Comparison of ENCODE assay signal across 1 cellular context in the genomic region with DNA sequence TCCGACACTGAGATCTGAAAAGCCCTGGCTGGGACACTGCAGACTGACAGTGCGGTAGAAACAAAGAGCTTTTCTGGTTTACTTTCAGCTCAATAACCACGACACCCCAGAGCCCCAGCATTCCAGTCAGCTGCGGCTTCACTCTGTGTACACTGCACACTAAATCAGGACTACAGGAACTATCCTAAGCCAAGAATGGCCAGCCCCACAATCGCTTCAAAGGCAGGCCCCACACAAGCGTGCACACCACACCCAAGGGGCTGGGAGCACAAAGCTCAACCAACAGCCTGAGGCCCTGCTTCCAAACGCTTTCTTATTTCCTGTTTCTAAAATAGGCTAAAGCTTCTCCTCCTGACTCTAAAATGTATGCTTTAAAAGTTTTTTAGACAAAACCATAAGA.
A peak's percentile ranks its signal among the peaks of the same experiment; 100 is the strongest.
TF ChIP-seq lines count a peak whose summit lies in the region.

No MANE protein-coding gene starts in this region.

TF ChIP-seq in HepG2, 621 proteins besides CTCF, POLR2A, EP300 and RAD21 (continued from another document and continues in another):
- TF ChIP-seq, protein P1, sequence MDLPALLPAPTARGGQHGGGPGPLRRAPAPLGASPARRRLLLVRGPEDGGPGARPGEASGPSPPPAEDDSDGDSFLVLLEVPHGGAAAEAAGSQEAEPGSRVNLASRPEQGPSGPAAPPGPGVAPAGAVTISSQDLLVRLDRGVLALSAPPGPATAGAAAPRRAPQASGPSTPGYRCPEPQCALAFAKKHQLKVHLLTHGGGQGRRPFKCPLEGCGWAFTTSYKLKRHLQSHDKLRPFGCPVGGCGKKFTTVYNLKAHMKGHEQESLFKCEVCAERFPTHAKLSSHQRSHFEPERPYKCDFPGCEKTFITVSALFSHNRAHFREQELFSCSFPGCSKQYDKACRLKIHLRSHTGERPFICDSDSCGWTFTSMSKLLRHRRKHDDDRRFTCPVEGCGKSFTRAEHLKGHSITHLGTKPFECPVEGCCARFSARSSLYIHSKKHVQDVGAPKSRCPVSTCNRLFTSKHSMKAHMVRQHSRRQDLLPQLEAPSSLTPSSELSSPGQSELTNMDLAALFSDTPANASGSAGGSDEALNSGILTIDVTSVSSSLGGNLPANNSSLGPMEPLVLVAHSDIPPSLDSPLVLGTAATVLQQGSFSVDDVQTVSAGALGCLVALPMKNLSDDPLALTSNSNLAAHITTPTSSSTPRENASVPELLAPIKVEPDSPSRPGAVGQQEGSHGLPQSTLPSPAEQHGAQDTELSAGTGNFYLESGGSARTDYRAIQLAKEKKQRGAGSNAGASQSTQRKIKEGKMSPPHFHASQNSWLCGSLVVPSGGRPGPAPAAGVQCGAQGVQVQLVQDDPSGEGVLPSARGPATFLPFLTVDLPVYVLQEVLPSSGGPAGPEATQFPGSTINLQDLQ (CRISPR knock-in tag; IDR thresholded peaks at IDR 0.05): no peak
- TF ChIP-seq TOPORS (CRISPR knock-in tag; IDR thresholded peaks at IDR 0.05) (no peak), MEIS1 (CRISPR knock-in tag; IDR thresholded peaks at IDR 0.05; ENCODE audit: borderline replicate concordance) (no peak), PCBP2 (optimal IDR thresholded peaks at IDR 0.05; ENCODE audit: low read depth, low read length, poor library complexity, severe bottlenecking) (no peak), ZNF205 (CRISPR knock-in tag; IDR thresholded peaks at IDR 0.05) (no peak), MIER2 (CRISPR knock-in tag; IDR thresholded peaks at IDR 0.05) (0 out of 2 replicates have a peak, but pooled peaks have one; percentile 16), SMAD1 (CRISPR knock-in tag; IDR thresholded peaks at IDR 0.05; ENCODE audit: borderline replicate concordance, low read depth) (no peak), ZNF501 (CRISPR knock-in tag; IDR thresholded peaks at IDR 0.05) (peak; percentile 52; the same call in 1 of the 2 replicates), EEA1 (CRISPR knock-in tag; IDR thresholded peaks at IDR 0.05; ENCODE audit: borderline replicate concordance) (no peak), ZFP62 (CRISPR knock-in tag; IDR thresholded peaks at IDR 0.05) (no peak), ZNF383 (CRISPR knock-in tag; IDR thresholded peaks at IDR 0.05; ENCODE audit: borderline replicate concordance) (no peak), PITX1 (CRISPR knock-in tag; IDR thresholded peaks at IDR 0.05) (peak; percentile 86), ZNF891 (CRISPR knock-in tag; IDR thresholded peaks at IDR 0.05) (no peak), ZMYM4 (CRISPR knock-in tag; IDR thresholded peaks at IDR 0.05) (peak; percentile 31; the same call in 1 of the 2 replicates), ZNF777 (CRISPR knock-in tag; IDR thresholded peaks at IDR 0.05) (no peak), DNMT3B (CRISPR knock-in tag; conservative IDR thresholded peaks at IDR 0.05) (no peak), ZNF556 (CRISPR knock-in tag; IDR thresholded peaks at IDR 0.05; ENCODE audit: borderline replicate concordance) (no peak), MLLT10 (CRISPR knock-in tag; IDR thresholded peaks at IDR 0.05) (no peak), RELA (CRISPR knock-in tag; IDR thresholded peaks at IDR 0.05) (no peak), SMAD3 (CRISPR knock-in tag; IDR thresholded peaks at IDR 0.05) (no peak), TMF1 (CRISPR knock-in tag; IDR thresholded peaks at IDR 0.05; ENCODE audit: low read depth) (no peak), HMGA1 (CRISPR knock-in tag; conservative IDR thresholded peaks at IDR 0.05) (no peak), ATF7-NPFF (CRISPR knock-in tag; IDR thresholded peaks at IDR 0.05; ENCODE audit: low read depth) (no peak), NFE2L2 (IDR thresholded peaks at IDR 0.05; ENCODE audit: low read length) (no peak), ZNF558 (CRISPR knock-in tag; IDR thresholded peaks at IDR 0.05; ENCODE audit: borderline replicate concordance) (no peak), NFIB (CRISPR knock-in tag; IDR thresholded peaks at IDR 0.05; ENCODE audit: borderline replicate concordance) (no peak), MYC (CRISPR knock-in tag; IDR thresholded peaks at IDR 0.05; ENCODE audit: borderline replicate concordance) (no peak; the same call in 1 of the 2 replicates), ZNF816 (CRISPR knock-in tag; IDR thresholded peaks at IDR 0.05; ENCODE audit: borderline replicate concordance) (no peak), KDM6A (CRISPR knock-in tag; IDR thresholded peaks at IDR 0.05; ENCODE audit: low read depth) (no peak), ZNF773 (CRISPR knock-in tag; IDR thresholded peaks at IDR 0.05; ENCODE audit: borderline replicate concordance) (no peak)
- TF ChIP-seq, protein P2, sequence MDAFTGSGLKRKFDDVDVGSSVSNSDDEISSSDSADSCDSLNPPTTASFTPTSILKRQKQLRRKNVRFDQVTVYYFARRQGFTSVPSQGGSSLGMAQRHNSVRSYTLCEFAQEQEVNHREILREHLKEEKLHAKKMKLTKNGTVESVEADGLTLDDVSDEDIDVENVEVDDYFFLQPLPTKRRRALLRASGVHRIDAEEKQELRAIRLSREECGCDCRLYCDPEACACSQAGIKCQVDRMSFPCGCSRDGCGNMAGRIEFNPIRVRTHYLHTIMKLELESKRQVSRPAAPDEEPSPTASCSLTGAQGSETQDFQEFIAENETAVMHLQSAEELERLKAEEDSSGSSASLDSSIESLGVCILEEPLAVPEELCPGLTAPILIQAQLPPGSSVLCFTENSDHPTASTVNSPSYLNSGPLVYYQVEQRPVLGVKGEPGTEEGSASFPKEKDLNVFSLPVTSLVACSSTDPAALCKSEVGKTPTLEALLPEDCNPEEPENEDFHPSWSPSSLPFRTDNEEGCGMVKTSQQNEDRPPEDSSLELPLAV (CRISPR knock-in tag; conservative IDR thresholded peaks at IDR 0.05; ENCODE audit: low read depth): no peak
- TF ChIP-seq, protein P3, sequence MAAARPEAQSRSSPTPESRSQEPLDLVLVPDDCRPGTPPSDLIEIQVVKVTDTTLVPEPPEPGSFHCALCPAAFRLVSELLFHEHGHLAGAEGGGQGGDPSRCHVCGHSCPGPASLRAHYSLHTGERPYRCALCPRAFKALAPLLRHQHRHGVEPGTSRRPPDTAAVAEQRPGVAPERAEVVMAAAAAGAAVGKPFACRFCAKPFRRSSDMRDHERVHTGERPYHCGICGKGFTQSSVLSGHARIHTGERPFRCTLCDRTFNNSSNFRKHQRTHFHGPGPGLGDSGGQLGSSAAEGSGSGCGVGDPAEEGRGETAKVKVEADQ (CRISPR knock-in tag; IDR thresholded peaks at IDR 0.05; ENCODE audit: borderline replicate concordance): no peak
- TF ChIP-seq, protein P4, sequence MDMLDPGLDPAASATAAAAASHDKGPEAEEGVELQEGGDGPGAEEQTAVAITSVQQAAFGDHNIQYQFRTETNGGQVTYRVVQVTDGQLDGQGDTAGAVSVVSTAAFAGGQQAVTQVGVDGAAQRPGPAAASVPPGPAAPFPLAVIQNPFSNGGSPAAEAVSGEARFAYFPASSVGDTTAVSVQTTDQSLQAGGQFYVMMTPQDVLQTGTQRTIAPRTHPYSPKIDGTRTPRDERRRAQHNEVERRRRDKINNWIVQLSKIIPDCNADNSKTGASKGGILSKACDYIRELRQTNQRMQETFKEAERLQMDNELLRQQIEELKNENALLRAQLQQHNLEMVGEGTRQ (IDR thresholded peaks at IDR 0.05; ENCODE audit: low read depth, low read length): no peak
- TF ChIP-seq, protein P4 (CRISPR knock-in tag; IDR thresholded peaks at IDR 0.05; ENCODE audit: borderline replicate concordance): no peak
- TF ChIP-seq, protein P5, sequence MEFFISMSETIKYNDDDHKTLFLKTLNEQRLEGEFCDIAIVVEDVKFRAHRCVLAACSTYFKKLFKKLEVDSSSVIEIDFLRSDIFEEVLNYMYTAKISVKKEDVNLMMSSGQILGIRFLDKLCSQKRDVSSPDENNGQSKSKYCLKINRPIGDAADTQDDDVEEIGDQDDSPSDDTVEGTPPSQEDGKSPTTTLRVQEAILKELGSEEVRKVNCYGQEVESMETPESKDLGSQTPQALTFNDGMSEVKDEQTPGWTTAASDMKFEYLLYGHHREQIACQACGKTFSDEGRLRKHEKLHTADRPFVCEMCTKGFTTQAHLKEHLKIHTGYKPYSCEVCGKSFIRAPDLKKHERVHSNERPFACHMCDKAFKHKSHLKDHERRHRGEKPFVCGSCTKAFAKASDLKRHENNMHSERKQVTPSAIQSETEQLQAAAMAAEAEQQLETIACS (CRISPR knock-in tag; IDR thresholded peaks at IDR 0.05): no peak
- TF ChIP-seq, protein P6, sequence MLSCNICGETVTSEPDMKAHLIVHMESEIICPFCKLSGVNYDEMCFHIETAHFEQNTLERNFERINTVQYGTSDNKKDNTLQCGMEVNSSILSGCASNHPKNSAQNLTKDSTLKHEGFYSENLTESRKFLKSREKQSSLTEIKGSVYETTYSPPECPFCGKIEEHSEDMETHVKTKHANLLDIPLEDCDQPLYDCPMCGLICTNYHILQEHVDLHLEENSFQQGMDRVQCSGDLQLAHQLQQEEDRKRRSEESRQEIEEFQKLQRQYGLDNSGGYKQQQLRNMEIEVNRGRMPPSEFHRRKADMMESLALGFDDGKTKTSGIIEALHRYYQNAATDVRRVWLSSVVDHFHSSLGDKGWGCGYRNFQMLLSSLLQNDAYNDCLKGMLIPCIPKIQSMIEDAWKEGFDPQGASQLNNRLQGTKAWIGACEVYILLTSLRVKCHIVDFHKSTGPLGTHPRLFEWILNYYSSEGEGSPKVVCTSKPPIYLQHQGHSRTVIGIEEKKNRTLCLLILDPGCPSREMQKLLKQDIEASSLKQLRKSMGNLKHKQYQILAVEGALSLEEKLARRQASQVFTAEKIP (CRISPR knock-in tag; IDR thresholded peaks at IDR 0.05; ENCODE audit: borderline replicate concordance): no peak
- TF ChIP-seq, protein P7, sequence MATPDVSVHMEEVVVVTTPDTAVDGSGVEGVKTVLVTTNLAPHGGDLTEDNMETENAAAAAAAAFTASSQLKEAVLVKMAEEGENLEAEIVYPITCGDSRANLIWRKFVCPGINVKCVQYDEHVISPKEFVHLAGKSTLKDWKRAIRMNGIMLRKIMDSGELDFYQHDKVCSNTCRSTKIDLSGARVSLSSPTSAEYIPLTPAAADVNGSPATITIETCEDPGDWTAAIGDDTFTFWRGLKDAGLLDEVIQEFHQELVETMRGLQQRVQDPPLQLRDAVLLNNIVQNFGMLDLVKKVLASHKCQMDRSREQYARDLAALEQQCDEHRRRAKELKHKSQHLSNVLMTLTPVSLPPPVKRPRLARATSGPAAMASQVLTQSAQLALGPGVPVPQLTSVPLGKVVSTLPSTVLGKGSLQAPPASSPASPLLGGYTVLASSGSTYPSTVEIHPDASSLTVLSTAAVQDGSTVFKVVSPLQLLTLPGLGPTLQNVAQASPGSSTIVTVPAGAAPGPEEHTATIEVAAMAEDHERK (CRISPR knock-in tag; IDR thresholded peaks at IDR 0.05; ENCODE audit: low read depth): no peak
- TF ChIP-seq, protein P8, sequence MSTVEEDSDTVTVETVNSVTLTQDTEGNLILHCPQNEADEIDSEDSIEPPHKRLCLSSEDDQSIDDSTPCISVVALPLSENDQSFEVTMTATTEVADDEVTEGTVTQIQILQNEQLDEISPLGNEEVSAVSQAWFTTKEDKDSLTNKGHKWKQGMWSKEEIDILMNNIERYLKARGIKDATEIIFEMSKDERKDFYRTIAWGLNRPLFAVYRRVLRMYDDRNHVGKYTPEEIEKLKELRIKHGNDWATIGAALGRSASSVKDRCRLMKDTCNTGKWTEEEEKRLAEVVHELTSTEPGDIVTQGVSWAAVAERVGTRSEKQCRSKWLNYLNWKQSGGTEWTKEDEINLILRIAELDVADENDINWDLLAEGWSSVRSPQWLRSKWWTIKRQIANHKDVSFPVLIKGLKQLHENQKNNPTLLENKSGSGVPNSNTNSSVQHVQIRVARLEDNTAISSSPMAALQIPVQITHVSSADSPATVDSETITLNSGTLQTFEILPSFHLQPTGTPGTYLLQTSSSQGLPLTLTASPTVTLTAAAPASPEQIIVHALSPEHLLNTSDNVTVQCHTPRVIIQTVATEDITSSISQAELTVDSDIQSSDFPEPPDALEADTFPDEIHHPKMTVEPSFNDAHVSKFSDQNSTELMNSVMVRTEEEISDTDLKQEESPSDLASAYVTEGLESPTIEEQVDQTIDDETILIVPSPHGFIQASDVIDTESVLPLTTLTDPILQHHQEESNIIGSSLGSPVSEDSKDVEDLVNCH (CRISPR knock-in tag; IDR thresholded peaks at IDR 0.05): no peak
- TF ChIP-seq, protein P9, sequence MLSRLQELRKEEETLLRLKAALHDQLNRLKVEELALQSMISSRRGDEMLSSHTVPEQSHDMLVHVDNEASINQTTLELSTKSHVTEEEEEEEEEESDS (CRISPR knock-in tag; IDR thresholded peaks at IDR 0.05; ENCODE audit: borderline replicate concordance): no peak
- TF ChIP-seq, protein P10, sequence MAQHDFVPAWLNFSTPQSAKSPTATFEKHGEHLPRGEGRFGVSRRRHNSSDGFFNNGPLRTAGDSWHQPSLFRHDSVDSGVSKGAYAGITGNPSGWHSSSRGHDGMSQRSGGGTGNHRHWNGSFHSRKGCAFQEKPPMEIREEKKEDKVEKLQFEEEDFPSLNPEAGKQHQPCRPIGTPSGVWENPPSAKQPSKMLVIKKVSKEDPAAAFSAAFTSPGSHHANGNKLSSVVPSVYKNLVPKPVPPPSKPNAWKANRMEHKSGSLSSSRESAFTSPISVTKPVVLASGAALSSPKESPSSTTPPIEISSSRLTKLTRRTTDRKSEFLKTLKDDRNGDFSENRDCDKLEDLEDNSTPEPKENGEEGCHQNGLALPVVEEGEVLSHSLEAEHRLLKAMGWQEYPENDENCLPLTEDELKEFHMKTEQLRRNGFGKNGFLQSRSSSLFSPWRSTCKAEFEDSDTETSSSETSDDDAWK (CRISPR knock-in tag; IDR thresholded peaks at IDR 0.05): no peak
- TF ChIP-seq, protein P11, sequence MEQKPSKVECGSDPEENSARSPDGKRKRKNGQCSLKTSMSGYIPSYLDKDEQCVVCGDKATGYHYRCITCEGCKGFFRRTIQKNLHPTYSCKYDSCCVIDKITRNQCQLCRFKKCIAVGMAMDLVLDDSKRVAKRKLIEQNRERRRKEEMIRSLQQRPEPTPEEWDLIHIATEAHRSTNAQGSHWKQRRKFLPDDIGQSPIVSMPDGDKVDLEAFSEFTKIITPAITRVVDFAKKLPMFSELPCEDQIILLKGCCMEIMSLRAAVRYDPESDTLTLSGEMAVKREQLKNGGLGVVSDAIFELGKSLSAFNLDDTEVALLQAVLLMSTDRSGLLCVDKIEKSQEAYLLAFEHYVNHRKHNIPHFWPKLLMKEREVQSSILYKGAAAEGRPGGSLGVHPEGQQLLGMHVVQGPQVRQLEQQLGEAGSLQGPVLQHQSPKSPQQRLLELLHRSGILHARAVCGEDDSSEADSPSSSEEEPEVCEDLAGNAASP (CRISPR knock-in tag; IDR thresholded peaks at IDR 0.05; ENCODE audit: borderline replicate concordance): no peak
